2 cellular contexts compared by ENCODE assay signal in genomic region chr17:78022425-78022824, GRCh38.
TF ChIP-seq lines count a peak whose summit lies in the region.

No MANE protein-coding gene starts in this region.

TF ChIP-seq in IMR-90, 13 proteins besides CTCF, POLR2A, EP300 and RAD21 (continued from another document):
- no peak for TF ChIP-seq USF2 (IDR thresholded peaks at IDR 0.05; ENCODE audit: low read depth, low read length)

TF ChIP-seq in K562, 482 proteins besides CTCF, POLR2A, EP300 and RAD21 (continued from another document):
- TF ChIP-seq, protein P1, sequence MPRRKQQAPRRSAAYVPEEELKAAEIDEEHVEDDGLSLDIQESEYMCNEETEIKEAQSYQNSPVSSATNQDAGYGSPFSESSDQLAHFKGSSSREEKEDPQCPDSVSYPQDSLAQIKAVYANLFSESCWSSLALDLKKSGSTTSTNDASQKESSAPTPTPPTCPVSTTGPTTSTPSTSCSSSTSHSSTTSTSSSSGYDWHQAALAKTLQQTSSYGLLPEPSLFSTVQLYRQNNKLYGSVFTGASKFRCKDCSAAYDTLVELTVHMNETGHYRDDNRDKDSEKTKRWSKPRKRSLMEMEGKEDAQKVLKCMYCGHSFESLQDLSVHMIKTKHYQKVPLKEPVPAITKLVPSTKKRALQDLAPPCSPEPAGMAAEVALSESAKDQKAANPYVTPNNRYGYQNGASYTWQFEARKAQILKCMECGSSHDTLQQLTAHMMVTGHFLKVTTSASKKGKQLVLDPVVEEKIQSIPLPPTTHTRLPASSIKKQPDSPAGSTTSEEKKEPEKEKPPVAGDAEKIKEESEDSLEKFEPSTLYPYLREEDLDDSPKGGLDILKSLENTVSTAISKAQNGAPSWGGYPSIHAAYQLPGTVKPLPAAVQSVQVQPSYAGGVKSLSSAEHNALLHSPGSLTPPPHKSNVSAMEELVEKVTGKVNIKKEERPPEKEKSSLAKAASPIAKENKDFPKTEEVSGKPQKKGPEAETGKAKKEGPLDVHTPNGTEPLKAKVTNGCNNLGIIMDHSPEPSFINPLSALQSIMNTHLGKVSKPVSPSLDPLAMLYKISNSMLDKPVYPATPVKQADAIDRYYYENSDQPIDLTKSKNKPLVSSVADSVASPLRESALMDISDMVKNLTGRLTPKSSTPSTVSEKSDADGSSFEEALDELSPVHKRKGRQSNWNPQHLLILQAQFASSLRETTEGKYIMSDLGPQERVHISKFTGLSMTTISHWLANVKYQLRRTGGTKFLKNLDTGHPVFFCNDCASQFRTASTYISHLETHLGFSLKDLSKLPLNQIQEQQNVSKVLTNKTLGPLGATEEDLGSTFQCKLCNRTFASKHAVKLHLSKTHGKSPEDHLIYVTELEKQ (CRISPR knock-in tag; IDR thresholded peaks at IDR 0.05): no peak
- TF ChIP-seq E2F3 (CRISPR knock-in tag; IDR thresholded peaks at IDR 0.05): no peak
- TF ChIP-seq, protein P2, sequence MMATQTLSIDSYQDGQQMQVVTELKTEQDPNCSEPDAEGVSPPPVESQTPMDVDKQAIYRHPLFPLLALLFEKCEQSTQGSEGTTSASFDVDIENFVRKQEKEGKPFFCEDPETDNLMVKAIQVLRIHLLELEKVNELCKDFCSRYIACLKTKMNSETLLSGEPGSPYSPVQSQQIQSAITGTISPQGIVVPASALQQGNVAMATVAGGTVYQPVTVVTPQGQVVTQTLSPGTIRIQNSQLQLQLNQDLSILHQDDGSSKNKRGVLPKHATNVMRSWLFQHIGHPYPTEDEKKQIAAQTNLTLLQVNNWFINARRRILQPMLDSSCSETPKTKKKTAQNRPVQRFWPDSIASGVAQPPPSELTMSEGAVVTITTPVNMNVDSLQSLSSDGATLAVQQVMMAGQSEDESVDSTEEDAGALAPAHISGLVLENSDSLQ (IDR thresholded peaks at IDR 0.05): peak; percentile 75
- no peak for TF ChIP-seq TRIM25 (IDR thresholded peaks at IDR 0.05; ENCODE audit: borderline replicate concordance)
